1 cellular context compared by ENCODE assay signal in genomic region chr7:45893996-45894664, GRCh38.
TF ChIP-seq lines count a peak whose summit lies in the region.

No MANE protein-coding gene starts in this region.

TF ChIP-seq in HepG2, 621 proteins besides CTCF, POLR2A, EP300 and RAD21 (continued from another document and continues in another):
- TF ChIP-seq ZEB1 (IDR thresholded peaks at IDR 0.05; ENCODE audit: insufficient replicate concordance, low read depth): no peak
- no peak for TF ChIP-seq NR2F2 (IDR thresholded peaks at IDR 0.05; ENCODE audit: borderline replicate concordance, low read depth)
- TF ChIP-seq ZNF772 (CRISPR knock-in tag; IDR thresholded peaks at IDR 0.05): no peak
- TF ChIP-seq ZNF430 (CRISPR knock-in tag; IDR thresholded peaks at IDR 0.05): peak; percentile 64; the same call in 1 of the 2 replicates
- no peak for TF ChIP-seq MXD1 (CRISPR knock-in tag; IDR thresholded peaks at IDR 0.05)
- TF ChIP-seq ZFP62 (CRISPR knock-in tag; IDR thresholded peaks at IDR 0.05): no peak
- no peak; the same call in 1 of the 2 replicates for TF ChIP-seq GABPB1 (CRISPR knock-in tag; IDR thresholded peaks at IDR 0.05)
- TF ChIP-seq TCF12 (IDR thresholded peaks at IDR 0.05): no peak
- TF ChIP-seq TCF12 (CRISPR knock-in tag; IDR thresholded peaks at IDR 0.05): 0 out of 2 replicates have a peak, but pooled peaks have one; percentile 22
- peak; percentile 53; the same call in 1 of the 2 replicates for TF ChIP-seq CHCHD3 (CRISPR knock-in tag; IDR thresholded peaks at IDR 0.05)
- TF ChIP-seq NFATC3 (CRISPR knock-in tag; IDR thresholded peaks at IDR 0.05): no peak
- TF ChIP-seq ZBTB3 (CRISPR knock-in tag; IDR thresholded peaks at IDR 0.05; ENCODE audit: borderline replicate concordance, low read depth): peak; percentile 30; the same call in 1 of the 2 replicates
- peak; percentile 41; the same call in 1 of the 2 replicates for TF ChIP-seq ELF1 (CRISPR knock-in tag; IDR thresholded peaks at IDR 0.05)
- peak; percentile 76 for TF ChIP-seq KDM5B (CRISPR knock-in tag; IDR thresholded peaks at IDR 0.05; ENCODE audit: borderline replicate concordance)
- no peak for TF ChIP-seq GTF2F1 (IDR thresholded peaks at IDR 0.05; ENCODE audit: low read length)
- TF ChIP-seq HBP1 (CRISPR knock-in tag; IDR thresholded peaks at IDR 0.05; ENCODE audit: low read depth): no peak; the same call in 1 of the 2 replicates
- no peak for TF ChIP-seq MAF1 (CRISPR knock-in tag; IDR thresholded peaks at IDR 0.05; ENCODE audit: borderline replicate concordance)
- no peak for TF ChIP-seq REST (IDR thresholded peaks at IDR 0.05; ENCODE audit: borderline replicate concordance in 1 of 2, low read depth in 1 of 2, low read length in 2 of 2)
- TF ChIP-seq HOXA3 (CRISPR knock-in tag; IDR thresholded peaks at IDR 0.05): no peak
- TF ChIP-seq ZNF547 (CRISPR knock-in tag; IDR thresholded peaks at IDR 0.05): no peak; the same call in 1 of the 2 replicates
- TF ChIP-seq ZNF710 (CRISPR knock-in tag; IDR thresholded peaks at IDR 0.05; ENCODE audit: borderline replicate concordance): no peak
- no peak for TF ChIP-seq LRRFIP1 (CRISPR knock-in tag; conservative IDR thresholded peaks at IDR 0.05)
- peak; percentile 8; the same call in 1 of the 2 replicates for TF ChIP-seq ZNF7 (CRISPR knock-in tag; IDR thresholded peaks at IDR 0.05)
- no peak for TF ChIP-seq HNRNPLL (IDR thresholded peaks at IDR 0.05; ENCODE audit: low read depth, low read length, poor library complexity, severe bottlenecking)
- no peak; the same call in 1 of the 2 replicates for TF ChIP-seq HOXA9 (CRISPR knock-in tag; IDR thresholded peaks at IDR 0.05; ENCODE audit: borderline replicate concordance)
- 0 out of 2 replicates have a peak, but pooled peaks have one; percentile 41 for TF ChIP-seq KIAA2018 (CRISPR knock-in tag; IDR thresholded peaks at IDR 0.05; ENCODE audit: borderline replicate concordance)
- no peak for TF ChIP-seq FIP1L1 (IDR thresholded peaks at IDR 0.05; ENCODE audit: borderline replicate concordance, insufficient read depth, low read depth, low read length)
- TF ChIP-seq ZNF574 (CRISPR knock-in tag; IDR thresholded peaks at IDR 0.05): peak; percentile 28; the same call in 1 of the 2 replicates
- TF ChIP-seq RBM22 (optimal IDR thresholded peaks at IDR 0.05; ENCODE audit: low read length): no peak
- TF ChIP-seq MLLT10 (CRISPR knock-in tag; IDR thresholded peaks at IDR 0.05): no peak
- no peak for TF ChIP-seq ZNF720 (CRISPR knock-in tag; IDR thresholded peaks at IDR 0.05)
- TF ChIP-seq GFI1 (CRISPR knock-in tag; IDR thresholded peaks at IDR 0.05; ENCODE audit: borderline replicate concordance): no peak
- TF ChIP-seq ZNF562 (CRISPR knock-in tag; IDR thresholded peaks at IDR 0.05; ENCODE audit: borderline replicate concordance): no peak
- TF ChIP-seq ZFYVE20 (CRISPR knock-in tag; IDR thresholded peaks at IDR 0.05; ENCODE audit: borderline replicate concordance, low read depth): no peak
- no peak for TF ChIP-seq BCL6 (CRISPR knock-in tag; IDR thresholded peaks at IDR 0.05)
- peak; percentile 85; the same call in 1 of the 2 replicates for TF ChIP-seq ZNF775 (CRISPR knock-in tag; IDR thresholded peaks at IDR 0.05; ENCODE audit: borderline replicate concordance)
- 0 out of 2 replicates have a peak, but pooled peaks have one; percentile 50 for TF ChIP-seq ARNTL (CRISPR knock-in tag; IDR thresholded peaks at IDR 0.05)
